Comparison of ENCODE assay signal across 16 cellular contexts in the genomic region with DNA sequence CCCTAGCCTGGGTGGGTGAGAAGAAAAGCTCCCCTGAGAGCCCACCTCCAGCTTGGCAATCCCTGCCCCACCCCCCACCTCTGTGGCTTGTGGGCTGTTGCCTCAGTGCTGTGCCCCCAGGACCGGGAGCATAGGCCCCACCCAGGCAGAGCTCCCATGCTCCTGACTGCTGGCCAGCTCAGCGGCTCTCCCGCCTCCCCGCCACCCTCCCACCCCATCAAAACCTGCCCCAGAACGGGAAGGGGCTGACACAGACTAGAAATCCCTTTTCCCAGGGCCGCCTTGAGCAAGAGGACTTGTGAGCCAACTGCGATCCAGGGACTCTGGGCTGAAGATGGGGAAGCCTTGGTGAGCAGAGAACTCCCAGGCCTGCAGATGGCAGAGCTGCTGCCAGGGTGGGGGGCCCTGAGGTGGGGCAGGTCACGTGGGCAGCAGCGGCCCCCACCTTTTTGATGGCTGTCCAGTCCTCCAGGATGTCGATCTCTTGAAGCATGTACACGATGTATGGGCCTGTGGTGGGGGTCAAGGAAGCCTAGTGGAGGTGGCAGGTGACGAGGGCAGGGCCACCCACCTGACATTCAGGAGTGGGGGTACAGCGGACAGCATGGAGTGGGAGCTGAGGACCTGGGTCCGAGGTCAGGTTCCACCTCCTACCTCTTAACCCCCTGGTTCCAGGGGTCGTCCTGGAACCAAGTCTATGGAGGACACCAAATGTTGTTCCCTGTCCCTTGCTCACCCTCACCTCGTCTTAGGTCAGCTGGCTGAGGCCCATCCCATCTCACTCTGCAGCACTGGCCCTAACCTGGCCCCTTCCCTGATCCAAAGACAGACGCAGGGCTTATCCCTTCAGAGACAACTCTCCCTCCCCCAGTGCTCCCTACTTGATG. TPM values are rescaled to one million over a fixed set of nuclear protein-coding genes. Genes with fewer than 3 reads are reported as not detected.
DNase-seq lines count a peak whose midpoint lies in the region; ATAC-seq and TF ChIP-seq lines count a peak whose summit lies in the region.
"Had no signal": no experiment of that assay in that cellular context is flagged by ENCODE, and none has a peak within 500 bp of the region (broad histone marks: within the 10 kb centered on the region; RNA-seq: fewer than 3 reads in every experiment).

No MANE protein-coding gene starts in this region.

- TF ChIP-seq CTCF in HFFc6 (IDR thresholded peaks at IDR 0.05), result no peak
- no peak for TF ChIP-seq CTCF in activated CD8-positive, alpha-beta T cell treated with anti-CD3 and anti-CD28 coated beads for 36 hours (IDR thresholded peaks at IDR 0.05)

- H3K4me1 Mint-ChIP-seq in HFFc6 (ENCODE audit: low read depth), result peaks cover 53% of the 10 kb centered on the region
- H3K4me1 Mint-ChIP-seq in activated CD8-positive, alpha-beta T cell treated with anti-CD3 and anti-CD28 coated beads for 36 hours (ENCODE audit: low read depth), result peaks cover 42% of the 10 kb centered on the region

- H3K9ac ChIP-seq in endocrine pancreas (ENCODE audit: control insufficient read depth, insufficient read depth, low read length), result peak overlapping the region; percentile 45

- H3K4me1 ChIP-seq in endocrine pancreas (ENCODE audit: control insufficient read depth, insufficient read depth, low read length), result peaks cover 4% of the 10 kb centered on the region

- H3K27ac Mint-ChIP-seq in HFFc6, result peak overlapping the region; percentile 100
- peak overlapping the region; percentile 59 for H3K27ac Mint-ChIP-seq in activated CD8-positive, alpha-beta T cell treated with anti-CD3 and anti-CD28 coated beads for 36 hours

- no peak overlapping the region for H3K4me3 ChIP-seq in endocrine pancreas (ENCODE audit: control insufficient read depth, insufficient read depth, low read length)
- H3K4me3 ChIP-seq: psoas muscle had no signal

- H3K36me3 Mint-ChIP-seq in HFFc6 (ENCODE audit: low read depth), result peaks cover 34% of the 10 kb centered on the region
- H3K36me3 Mint-ChIP-seq in activated CD8-positive, alpha-beta T cell treated with anti-CD3 and anti-CD28 coated beads for 36 hours (ENCODE audit: low read depth), result peaks cover 35% of the 10 kb centered on the region

- POLR2A ChIA-PET in activated CD8-positive, alpha-beta T cell treated with anti-CD3 and anti-CD28 coated beads for 36 hours (lab: Charles Lee), result interaction anchor here (0.5 to 1.2 kb wide), 5 partner anchors 10 to 52 kb away, joined by 3 to 5 read pairs (median 4); no protein-coding TSS in a partner anchor

- peak overlapping the region; percentile 18; the same call in 1 of the 2 replicates for H3K4me3 Mint-ChIP-seq in HFFc6
- H3K4me3 Mint-ChIP-seq in activated CD8-positive, alpha-beta T cell treated with anti-CD3 and anti-CD28 coated beads for 36 hours, result no peak overlapping the region

- H3K27me3 Mint-ChIP-seq in HFFc6 (ENCODE audit: insufficient read depth), result peaks cover 14% of the 10 kb centered on the region
- no peaks in the 10 kb centered on the region for H3K27me3 Mint-ChIP-seq in activated CD8-positive, alpha-beta T cell treated with anti-CD3 and anti-CD28 coated beads for 36 hours

- peaks cover 3% of the 10 kb centered on the region for H3K36me3 ChIP-seq in endocrine pancreas (ENCODE audit: control insufficient read depth, insufficient read depth, low read length)

- ATAC-seq in activated CD8-positive, alpha-beta T cell treated with anti-CD3 and anti-CD28 coated beads for 36 hours, result no peak
- no peak for ATAC-seq in GM21717 (IDR thresholded peaks at IDR 0.05; ENCODE audit: unreplicated experiment)
- ATAC-seq: psoas muscle had no signal

- H3K9me3 Mint-ChIP-seq in HFFc6, result no peaks in the 10 kb centered on the region
- H3K9me3 Mint-ChIP-seq in activated CD8-positive, alpha-beta T cell treated with anti-CD3 and anti-CD28 coated beads for 36 hours, result no peaks in the 10 kb centered on the region
- H3K9me3 Mint-ChIP-seq: activated T-helper 2 cell treated with anti-CD3 and anti-CD28 coated beads, Interferon-gamma antibody, Interleukin-2, Interleukin-4, amounts not matched to agents 10 μg/mL and 5 μg/mL and 100 μg/mL, durations not matched to agents 14 hours and 24 hours and 36 hours had no signal

- no peaks in the 10 kb centered on the region for H3K27me3 ChIP-seq in endocrine pancreas (ENCODE audit: control insufficient read depth, insufficient read depth, low read length)

- CTCF ChIA-PET in activated CD8-positive, alpha-beta T cell treated with anti-CD3 and anti-CD28 coated beads for 36 hours (lab: Charles Lee), result interaction anchor here (1.6 to 1.9 kb wide), 2 partner anchors 48 to 50 kb away, joined by 3 to 5 read pairs; no protein-coding TSS in a partner anchor

- intact Hi-C loops in activated CD8-positive, alpha-beta T cell treated with anti-CD3 and anti-CD28 coated beads for 36 hours (cut with micrococcal nuclease), result no loop called here
- intact Hi-C loops in posterior vena cava (cut with DNase I), result no loop called here

- H3K9me3 ChIP-seq in endocrine pancreas (ENCODE audit: control insufficient read depth, low read length), result no peaks in the 10 kb centered on the region
- H3K9me3 ChIP-seq: psoas muscle had no signal

- no peak for DNase-seq in HFFc6
- DNase-seq in activated CD8-positive, alpha-beta T cell treated with anti-CD3 and anti-CD28 coated beads for 36 hours, result no peak
- DNase-seq in posterior vena cava (ENCODE audit: low spot score), result peak; percentile 73
- no peak for DNase-seq in COR-L47 (lab: John Stamatoyannopoulos, UW)
- DNase-seq in COLO668 (lab: John Stamatoyannopoulos, UW; ENCODE audit: unreplicated experiment), result no peak
- DNase-seq: activated CD4-positive, alpha-beta T cell treated with anti-CD3 and anti-CD28 coated beads, Interleukin-2, amount 50 U/mL, for 1 hour; head of caudate nucleus; NK-92 treated with Interleukin-12 subunit alpha and Interleukin-12 subunit beta, amount 100 ng/mL, for 24 hours; SIG-M5; stimulated activated CD4-positive, alpha-beta T cell treated with anti-CD3 and anti-CD28 coated beads, Interleukin-1b, Interleukin-23, amount 100 ng/mL, for 48 hours; T-helper 9 cell; trophoblast cell had no signal

RNA-seq across cellular contexts. Expression of a gene that starts 2.3 kb away (rescaled TPM):
- 10 to 100 TPM; 32.9 to 55.0 (median 49.8) TPM for total RNA-seq in HFFc6 (2021; fragmentation: NEBNext Ultra II Directional; extraction: Animal tissue kit (Norgen Biotek cat#: 25700))
- total RNA-seq in activated CD8-positive, alpha-beta T cell treated with anti-CD3 and anti-CD28 coated beads for 36 hours, result 1 to 10 TPM; 1.1 to 1.6 TPM
- 1 to 10 TPM; 5.4 to 7.4 TPM for total RNA-seq in posterior vena cava

RNA-seq across cellular contexts. Expression of a gene that starts 6.4 kb away (rescaled TPM):
- 10 to 100 TPM; 41.2 to 66.6 (median 61.2) TPM for total RNA-seq in HFFc6 (2021; fragmentation: NEBNext Ultra II Directional; extraction: Animal tissue kit (Norgen Biotek cat#: 25700))
- 10 to 100 TPM; 35.7 to 35.9 TPM for total RNA-seq in activated CD8-positive, alpha-beta T cell treated with anti-CD3 and anti-CD28 coated beads for 36 hours
- total RNA-seq in posterior vena cava, result 10 to 100 TPM; 20.4 to 22.0 TPM

RNA-seq across cellular contexts. Expression of a gene that starts 8.9 kb away (rescaled TPM):
- total RNA-seq in HFFc6 (2021; fragmentation: NEBNext Ultra II Directional; extraction: Animal tissue kit (Norgen Biotek cat#: 25700)), result 10 to 100 TPM; 21.5 to 26.4 (median 24.3) TPM
- total RNA-seq in activated CD8-positive, alpha-beta T cell treated with anti-CD3 and anti-CD28 coated beads for 36 hours, result 1 to 10 TPM; 9.4 to 9.5 TPM
- 10 to 100 TPM; 16.5 to 20.0 TPM for total RNA-seq in posterior vena cava

RNA-seq across cellular contexts. Expression of a gene that starts 21.7 kb away (rescaled TPM):
- total RNA-seq in HFFc6 (2021; fragmentation: NEBNext Ultra II Directional; extraction: Animal tissue kit (Norgen Biotek cat#: 25700)), result 100 to 1,000 TPM; 437 to 739 (median 687) TPM
- total RNA-seq in activated CD8-positive, alpha-beta T cell treated with anti-CD3 and anti-CD28 coated beads for 36 hours, result 10 to 100 TPM; 16.3 to 16.8 TPM
- 100 to 1,000 TPM in 1 of 2 donors, 10 to 100 TPM in 1; 67.5 to 248 TPM for total RNA-seq in posterior vena cava
- total RNA-seq: activated T-helper 2 cell treated with anti-CD3 and anti-CD28 coated beads, Interferon-gamma antibody, Interleukin-2, Interleukin-4, amounts not matched to agents 10 μg/mL and 5 μg/mL and 100 μg/mL, durations not matched to agents 14 hours and 24 hours and 36 hours had no signal

RNA-seq across cellular contexts. Expression of a gene that starts 33.0 kb away (rescaled TPM):
- not detected for total RNA-seq in HFFc6 (2021; fragmentation: NEBNext Ultra II Directional; extraction: Animal tissue kit (Norgen Biotek cat#: 25700))
- 10 to 100 TPM; 11.8 to 12.2 TPM for total RNA-seq in activated CD8-positive, alpha-beta T cell treated with anti-CD3 and anti-CD28 coated beads for 36 hours
- total RNA-seq in posterior vena cava, result 1 to 10 TPM; 1.7 to 2.0 TPM

Comparison
In these comparisons a context has a peak if more than half of its experiments do, and no peak if none do; other contexts are left out.
1. RNA of a gene that starts 2.3 kb away (total RNA-seq): 32.9 to 55.0 TPM in HFFc6; 5.4 to 7.4 TPM in posterior vena cava and 1.1 to 1.6 TPM in activated CD8-positive, alpha-beta T cell treated with anti-CD3 and anti-CD28 coated beads for 36 hours; every median in the first group is over 4 times any median in the second.